In the genomic region with DNA sequence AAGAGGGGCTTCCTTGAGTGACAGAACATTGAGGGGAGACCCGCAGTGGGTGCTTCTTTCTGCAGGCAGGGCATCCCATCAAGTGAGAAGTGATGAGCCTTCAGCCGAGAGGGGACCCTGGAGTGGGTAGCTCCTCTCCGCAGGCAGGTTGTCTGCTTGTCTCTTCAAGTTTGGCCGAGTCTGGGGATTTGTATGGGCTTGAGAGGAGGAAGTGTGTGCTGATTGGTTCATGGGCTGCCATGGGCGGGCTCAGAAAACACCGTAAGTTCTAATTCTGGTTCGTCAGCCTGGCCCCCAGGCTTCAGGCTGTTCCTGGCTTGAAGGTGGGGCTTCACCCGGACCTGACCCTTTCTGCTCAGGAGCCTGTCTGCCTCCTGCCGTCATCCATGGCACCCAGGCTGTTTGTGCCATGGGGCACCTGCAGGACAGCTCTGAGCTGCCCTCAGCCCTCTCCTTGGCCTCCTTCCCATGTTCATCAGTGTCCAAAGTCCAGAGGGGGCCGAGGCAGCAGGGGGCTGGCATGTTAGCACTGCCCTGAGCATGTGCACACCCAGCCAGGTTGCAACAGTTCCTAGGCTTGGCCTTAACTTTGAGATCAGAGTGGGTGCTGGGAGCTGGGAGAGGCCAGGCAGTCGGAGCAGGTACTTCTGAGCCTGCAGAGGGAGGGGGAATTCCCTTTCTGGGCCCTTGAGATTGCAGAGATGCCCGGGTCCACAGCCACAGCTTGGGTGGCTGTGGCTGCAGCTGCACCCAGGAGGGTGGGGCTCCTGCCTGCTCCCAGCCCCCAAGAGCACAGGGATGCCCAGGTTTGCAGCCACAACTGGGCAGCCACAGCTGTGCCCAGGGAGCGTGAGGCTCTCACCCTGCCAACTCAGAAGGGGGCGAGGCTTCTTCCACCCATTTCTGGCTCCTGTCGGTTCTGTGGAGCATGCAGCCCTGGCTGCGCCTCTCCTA, we compare ENCODE assay signal across 1 cellular context.
TF ChIP-seq lines count a peak whose summit lies in the region.

No MANE protein-coding gene starts in this region.

TF ChIP-seq in GM23338, 12 proteins besides CTCF, POLR2A, EP300 and RAD21 (continued from another document):
- TF ChIP-seq, protein P1, sequence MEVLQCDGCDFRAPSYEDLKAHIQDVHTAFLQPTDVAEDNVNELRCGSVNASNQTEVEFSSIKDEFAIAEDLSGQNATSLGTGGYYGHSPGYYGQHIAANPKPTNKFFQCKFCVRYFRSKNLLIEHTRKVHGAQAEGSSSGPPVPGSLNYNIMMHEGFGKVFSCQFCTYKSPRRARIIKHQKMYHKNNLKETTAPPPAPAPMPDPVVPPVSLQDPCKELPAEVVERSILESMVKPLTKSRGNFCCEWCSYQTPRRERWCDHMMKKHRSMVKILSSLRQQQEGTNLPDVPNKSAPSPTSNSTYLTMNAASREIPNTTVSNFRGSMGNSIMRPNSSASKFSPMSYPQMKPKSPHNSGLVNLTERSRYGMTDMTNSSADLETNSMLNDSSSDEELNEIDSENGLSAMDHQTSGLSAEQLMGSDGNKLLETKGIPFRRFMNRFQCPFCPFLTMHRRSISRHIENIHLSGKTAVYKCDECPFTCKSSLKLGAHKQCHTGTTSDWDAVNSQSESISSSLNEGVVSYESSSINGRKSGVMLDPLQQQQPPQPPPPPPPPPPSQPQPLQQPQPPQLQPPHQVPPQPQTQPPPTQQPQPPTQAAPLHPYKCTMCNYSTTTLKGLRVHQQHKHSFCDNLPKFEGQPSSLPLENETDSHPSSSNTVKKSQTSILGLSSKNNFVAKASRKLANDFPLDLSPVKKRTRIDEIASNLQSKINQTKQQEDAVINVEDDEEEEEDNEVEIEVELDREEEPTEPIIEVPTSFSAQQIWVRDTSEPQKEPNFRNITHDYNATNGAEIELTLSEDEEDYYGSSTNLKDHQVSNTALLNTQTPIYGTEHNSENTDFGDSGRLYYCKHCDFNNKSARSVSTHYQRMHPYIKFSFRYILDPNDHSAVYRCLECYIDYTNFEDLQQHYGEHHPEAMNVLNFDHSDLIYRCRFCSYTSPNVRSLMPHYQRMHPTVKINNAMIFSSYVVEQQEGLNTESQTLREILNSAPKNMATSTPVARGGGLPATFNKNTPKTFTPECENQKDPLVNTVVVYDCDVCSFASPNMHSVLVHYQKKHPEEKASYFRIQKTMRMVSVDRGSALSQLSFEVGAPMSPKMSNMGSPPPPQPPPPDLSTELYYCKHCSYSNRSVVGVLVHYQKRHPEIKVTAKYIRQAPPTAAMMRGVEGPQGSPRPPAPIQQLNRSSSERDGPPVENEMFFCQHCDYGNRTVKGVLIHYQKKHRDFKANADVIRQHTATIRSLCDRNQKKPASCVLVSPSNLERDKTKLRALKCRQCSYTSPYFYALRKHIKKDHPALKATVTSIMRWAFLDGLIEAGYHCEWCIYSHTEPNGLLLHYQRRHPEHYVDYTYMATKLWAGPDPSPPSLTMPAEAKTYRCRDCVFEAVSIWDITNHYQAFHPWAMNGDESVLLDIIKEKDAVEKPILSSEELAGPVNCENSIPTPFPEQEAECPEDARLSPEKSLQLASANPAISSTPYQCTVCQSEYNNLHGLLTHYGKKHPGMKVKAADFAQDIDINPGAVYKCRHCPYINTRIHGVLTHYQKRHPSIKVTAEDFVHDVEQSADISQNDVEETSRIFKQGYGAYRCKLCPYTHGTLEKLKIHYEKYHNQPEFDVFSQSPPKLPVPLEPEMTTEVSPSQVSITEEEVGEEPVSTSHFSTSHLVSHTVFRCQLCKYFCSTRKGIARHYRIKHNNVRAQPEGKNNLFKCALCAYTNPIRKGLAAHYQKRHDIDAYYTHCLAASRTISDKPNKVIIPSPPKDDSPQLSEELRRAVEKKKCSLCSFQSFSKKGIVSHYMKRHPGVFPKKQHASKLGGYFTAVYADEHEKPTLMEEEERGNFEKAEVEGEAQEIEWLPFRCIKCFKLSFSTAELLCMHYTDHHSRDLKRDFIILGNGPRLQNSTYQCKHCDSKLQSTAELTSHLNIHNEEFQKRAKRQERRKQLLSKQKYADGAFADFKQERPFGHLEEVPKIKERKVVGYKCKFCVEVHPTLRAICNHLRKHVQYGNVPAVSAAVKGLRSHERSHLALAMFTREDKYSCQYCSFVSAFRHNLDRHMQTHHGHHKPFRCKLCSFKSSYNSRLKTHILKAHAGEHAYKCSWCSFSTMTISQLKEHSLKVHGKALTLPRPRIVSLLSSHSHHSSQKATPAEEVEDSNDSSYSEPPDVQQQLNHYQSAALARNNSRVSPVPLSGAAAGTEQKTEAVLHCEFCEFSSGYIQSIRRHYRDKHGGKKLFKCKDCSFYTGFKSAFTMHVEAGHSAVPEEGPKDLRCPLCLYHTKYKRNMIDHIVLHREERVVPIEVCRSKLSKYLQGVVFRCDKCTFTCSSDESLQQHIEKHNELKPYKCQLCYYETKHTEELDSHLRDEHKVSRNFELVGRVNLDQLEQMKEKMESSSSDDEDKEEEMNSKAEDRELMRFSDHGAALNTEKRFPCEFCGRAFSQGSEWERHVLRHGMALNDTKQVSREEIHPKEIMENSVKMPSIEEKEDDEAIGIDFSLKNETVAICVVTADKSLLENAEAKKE (CRISPR knock-in tag; IDR thresholded peaks at IDR 0.05), result no peak
- no peak for TF ChIP-seq JUNB (IDR thresholded peaks at IDR 0.05; ENCODE audit: unreplicated experiment)
- TF ChIP-seq EZH2phosphoT487 (IDR thresholded peaks at IDR 0.05; ENCODE audit: unreplicated experiment), result no peak
- TF ChIP-seq ZNF114 (CRISPR knock-in tag; IDR thresholded peaks at IDR 0.05), result no peak
- TF ChIP-seq POLR2AphosphoS5 (IDR thresholded peaks at IDR 0.05; ENCODE audit: low read depth), result no peak
- no peak for TF ChIP-seq STAT1 (IDR thresholded peaks at IDR 0.05; ENCODE audit: unreplicated experiment)
- TF ChIP-seq ZNF331 (CRISPR knock-in tag; IDR thresholded peaks at IDR 0.05; ENCODE audit: low read depth), result no peak
- TF ChIP-seq NANOG (IDR thresholded peaks at IDR 0.05; ENCODE audit: borderline replicate concordance), result no peak
